19 cellular contexts compared by ENCODE assay signal in the genomic region with DNA sequence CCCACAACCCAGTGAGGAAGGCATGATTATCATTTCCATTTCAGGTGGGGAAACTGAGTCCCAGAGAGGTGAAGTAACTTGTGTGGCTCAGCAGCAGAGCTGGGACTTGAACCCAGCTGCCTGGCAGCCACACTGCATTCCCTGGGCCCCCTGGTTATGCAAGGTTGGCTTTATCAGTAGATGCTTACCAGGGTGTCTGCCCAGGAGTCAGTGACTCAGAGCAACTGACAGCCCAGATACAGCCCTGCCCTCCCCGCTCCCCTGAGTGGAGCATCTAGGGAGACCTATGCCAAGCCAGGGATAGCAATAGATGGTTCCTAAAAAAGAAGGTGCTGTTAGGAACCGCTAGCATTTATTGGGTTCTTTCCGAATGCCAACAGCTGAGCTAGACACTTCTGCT. TPM values are rescaled to one million over a fixed set of nuclear protein-coding genes. Genes with fewer than 3 reads are reported as not detected.
DNase-seq lines count a peak whose midpoint lies in the region; ATAC-seq, FAIRE-seq and TF ChIP-seq lines count a peak whose summit lies in the region.
"Had no signal": no experiment of that assay in that cellular context is flagged by ENCODE, and none has a peak within 500 bp of the region (broad histone marks: within the 10 kb centered on the region; RNA-seq: fewer than 3 reads in every experiment).

No MANE protein-coding gene starts in this region.

- no peak for TF ChIP-seq POLR2A in K562 (conservative IDR thresholded peaks at IDR 0.05)

- WGBS in K562 (ENCODE audit: insufficient coverage, low coverage, missing lambda C conversion rate), result 0% methylated on average over 2 of the region's 3 CpGs

- H3K36me3 ChIP-seq in K562 (ENCODE audit: control insufficient read depth, insufficient read depth, low read length), result no peaks in the 10 kb centered on the region
- H3K36me3 ChIP-seq: BLaER1 treated with 17β-estradiol and CSF1 and Interleukin-3, amounts not matched to agents 10 nM and 100 nM; HAP-1 had no signal

- intact Hi-C loops in left cardiac atrium (cut with DNase I), result no loop called here
- intact Hi-C loops in left ventricle myocardium superior (cut with micrococcal nuclease), result no loop called here
- intact Hi-C loops in K562 (cut with micrococcal nuclease), result no loop called here

- no peaks in the 10 kb centered on the region for H3K79me2 ChIP-seq in K562 (ENCODE audit: control insufficient read depth, insufficient read depth, low read length)

- ATAC-seq in left cardiac atrium (peak; percentile 19 to 71), left ventricle myocardium superior (no peak), K562 (no peak), HG02870 (IDR thresholded peaks at IDR 0.05; ENCODE audit: unreplicated experiment) (no peak)

- TF ChIP-seq RAD21 in K562 (CRISPR knock-in tag; conservative IDR thresholded peaks at IDR 0.05 in 1 of 2, IDR thresholded peaks at IDR 0.05 in 1 of 2), result no peak

- H3K9me1 ChIP-seq in K562 (ENCODE audit: control insufficient read depth, insufficient read depth, low read length), result no peaks in the 10 kb centered on the region

- no peak overlapping the region for H3K4me2 ChIP-seq in K562 (ENCODE audit: insufficient read depth, low read length)
- H3K4me2 ChIP-seq: BLaER1 treated with 17β-estradiol and CSF1 and Interleukin-3, amounts not matched to agents 10 nM and 100 nM had no signal

- no peak for FAIRE-seq in K562 (lab: Jason Lieb, UNC)
- FAIRE-seq: G401.6, GM12891 had no signal

- CTCF ChIA-PET in K562 (lab: Yijun Ruan, JAX; ENCODE audit: low intra/inter-chr PET ratio), result no interaction called here

- peaks cover 6% of the 10 kb centered on the region; the same call in 1 of the 2 replicates for H4K20me1 ChIP-seq in K562 (replicated peaks; ENCODE audit: control insufficient read depth, insufficient read depth, low read length)

- POLR2A ChIA-PET in K562 (lab: Yijun Ruan, JAX), result interaction anchor here (0.7 kb wide), 1 partner anchor 308 kb away, joined by 3 read pairs; no protein-coding TSS in a partner anchor

- peaks cover 13 to 57% of the 10 kb centered on the region in 2 experiments; a peak in 4 of 5 replicates for H3K27me3 ChIP-seq in K562 (ENCODE audit: control insufficient read depth in 2 of 2, insufficient read depth in 2 of 2, low read length in 2 of 2)
- H3K27me3 ChIP-seq: BLaER1 treated with 17β-estradiol and CSF1 and Interleukin-3, amounts not matched to agents 10 nM and 100 nM had no signal

- H3K4me1 ChIP-seq in K562 (replicated peaks in 1 of 2; ENCODE audit: control insufficient read depth in 2 of 2, insufficient read depth in 2 of 2, low read length in 2 of 2), result peaks cover 0 to 15% of the 10 kb centered on the region in 2 experiments; a peak in 3 of 5 replicates
- H3K4me1 ChIP-seq: HAP-1 had no signal

- no peak overlapping the region for H3K4me3 ChIP-seq in K562
- H3K4me3 ChIP-seq: BLaER1 treated with 17β-estradiol and CSF1 and Interleukin-3, amounts not matched to agents 10 nM and 100 nM; HAP-1 had no signal

- H3K9me3 ChIP-seq in K562 (replicated peaks; ENCODE audit: control insufficient read depth, insufficient read depth, low read depth, low read length), result no peaks in the 10 kb centered on the region; the same call in 1 of the 2 replicates
- H3K9me3 ChIP-seq: HAP-1 had no signal

- DNase-seq in left cardiac atrium (no peak), left ventricle myocardium superior (no peak), MV-4-11 (lab: John Stamatoyannopoulos, UW) (peak; percentile 37), K562 (ENCODE audit: extremely low read depth in 1 of 4, low spot score in 3 of 4) (no peak), C1 segment of cervical spinal cord (lab: John Stamatoyannopoulos, UW) (no peak), COLO668 (lab: John Stamatoyannopoulos, UW; ENCODE audit: unreplicated experiment) (no peak), superior temporal gyrus (ENCODE audit: extremely low spot score) (no peak)
- DNase-seq: 8988T; ACHN; CD4-positive, alpha-beta T cell; DMS79; EL; GOT3 had no signal

- no peak for TF ChIP-seq EP300 in K562 (IDR thresholded peaks at IDR 0.05; ENCODE audit: low read length)

- no peak overlapping the region for H3K27ac ChIP-seq in K562 (ENCODE audit: extremely low read depth, low read depth, low read length)
- H3K27ac ChIP-seq: BLaER1 treated with 17β-estradiol and CSF1 and Interleukin-3, amounts not matched to agents 10 nM and 100 nM; HL-60 had no signal

- no peak overlapping the region for H3K9ac ChIP-seq in K562 (ENCODE audit: insufficient read depth in 1 of 2, low read depth in 2 of 2, low read length in 2 of 2)
- H3K9ac ChIP-seq: BLaER1 treated with 17β-estradiol and CSF1 and Interleukin-3, amounts not matched to agents 10 nM and 100 nM had no signal

- in situ Hi-C loops in K562 (cut with MboI), result no loop called here

- H2AFZ ChIP-seq in K562 (ENCODE audit: low read depth, low read length), result no peak overlapping the region

- no TSS peak for BruUV-seq in K562 (replicated peaks; lab: Mats Ljungman, UMichigan)

- no peak for TF ChIP-seq CTCF in K562 (IDR thresholded peaks at IDR 0.05 in 2 of 3, conservative IDR thresholded peaks at IDR 0.05 in 1 of 3; ENCODE audit: insufficient read depth in 2 of 3, low read depth in 1 of 3, low read length in 3 of 3)

RNA-seq across cellular contexts. Expression of a gene that starts 5.9 kb away (rescaled TPM):
- total RNA-seq in left cardiac atrium (under 1 TPM in 1 of 2 donors, not detected in 1; 0.16 TPM), left ventricle myocardium superior (not detected), K562 (2014; rRNA removed) (0.12 and 0.14 TPM in 2 replicates), K562 (2014; rRNA removed; fragmentation: Illumina TruSeq; extraction: Trizol) (0.11 TPM in 1 of 2 replicates, not detected in the other), K562 (2015; rRNA removed; fragmentation: Illumina TruSeq; extraction: Trizol) (0.04 and 0.07 TPM in 2 replicates), K562 (2021) (0.22 and 0.27 TPM in 2 replicates)
- 0.12 and 0.16 TPM in 2 replicates for total RNA-seq in K562 (2011; cell fraction: chromatin; rRNA removed; ENCODE audit: low replicate concordance)
- not detected in 2 replicates for total RNA-seq in K562 (2011; cell fraction: nucleolus; rRNA removed)
- 0.29 TPM in 1 of 2 replicates, not detected in the other for total RNA-seq in K562 (2011; cell fraction: nucleoplasm; rRNA removed)
- polyA plus RNA-seq in K562 (2011; rRNA removed) (0.14 TPM in 2 replicates), K562 (2014; fragmentation: Illumina TruSeq; extraction: Trizol) (0.14 and 0.15 TPM in 2 replicates), K562 (2014; fragmentation: Nextera tagmentation; extraction: Ambion mirVana) (not detected), K562 (2014; rRNA removed) (0.03 and 0.18 TPM in 2 replicates)
- polyA plus RNA-seq in K562 (2011; cell fraction: cytosol; rRNA removed), result 0.24 and 0.34 TPM in 2 replicates
- polyA plus RNA-seq in K562 (2011; cell fraction: nucleus; rRNA removed), result 0.14 TPM in 2 replicates
- polyA plus RNA-seq in K562 (2012), result 0.19 and 0.23 TPM in 2 replicates
- polyA minus RNA-seq in K562 (2011; rRNA and poly(A)+ RNA removed), result not detected in 2 replicates
- polyA minus RNA-seq in K562 (2011; cell fraction: cytosol; rRNA and poly(A)+ RNA removed), result not detected in 2 replicates
- polyA minus RNA-seq in K562 (2011; cell fraction: nucleus; rRNA and poly(A)+ RNA removed), result not detected in 2 replicates
- total RNA-seq: CD4-positive, alpha-beta T cell had no signal

RNA-seq across cellular contexts. Expression of a gene that starts 24.6 kb away (rescaled TPM):
- total RNA-seq in left cardiac atrium (1 to 10 TPM; 1.5 to 1.8 TPM), left ventricle myocardium superior (0.77 TPM), K562 (2014; rRNA removed) (2.0 and 2.1 TPM in 2 replicates), K562 (2014; rRNA removed; fragmentation: Illumina TruSeq; extraction: Trizol) (1.9 and 2.3 TPM in 2 replicates), K562 (2015; rRNA removed; fragmentation: Illumina TruSeq; extraction: Trizol) (2.2 and 2.5 TPM in 2 replicates), K562 (2021) (7.6 and 7.7 TPM in 2 replicates)
- total RNA-seq in K562 (2011; cell fraction: chromatin; rRNA removed; ENCODE audit: low replicate concordance), result 5.1 and 9.1 TPM in 2 replicates
- total RNA-seq in K562 (2011; cell fraction: nucleolus; rRNA removed), result 3.4 and 5.2 TPM in 2 replicates
- 5.9 and 9.6 TPM in 2 replicates for total RNA-seq in K562 (2011; cell fraction: nucleoplasm; rRNA removed)
- polyA plus RNA-seq in K562 (2011; rRNA removed) (4.7 and 7.0 TPM in 2 replicates), K562 (2014; fragmentation: Illumina TruSeq; extraction: Trizol) (6.8 and 7.6 TPM in 2 replicates), K562 (2014; fragmentation: Nextera tagmentation; extraction: Ambion mirVana) (1 to 10 TPM; 1.1 TPM), K562 (2014; rRNA removed) (5.3 and 5.4 TPM in 2 replicates)
- polyA plus RNA-seq in K562 (2011; cell fraction: cytosol; rRNA removed), result 4.2 and 5.6 TPM in 2 replicates
- 19.3 and 20.2 TPM in 2 replicates for polyA plus RNA-seq in K562 (2011; cell fraction: nucleus; rRNA removed)
- polyA plus RNA-seq in K562 (2012), result 6.7 and 8.5 TPM in 2 replicates
- 1.2 and 1.3 TPM in 2 replicates for polyA minus RNA-seq in K562 (2011; rRNA and poly(A)+ RNA removed)
- polyA minus RNA-seq in K562 (2011; cell fraction: cytosol; rRNA and poly(A)+ RNA removed), result 0.67 and 1.8 TPM in 2 replicates
- 1.5 and 1.9 TPM in 2 replicates for polyA minus RNA-seq in K562 (2011; cell fraction: nucleus; rRNA and poly(A)+ RNA removed)

RNA-seq across cellular contexts. Expression of a gene that starts 48.8 kb away (rescaled TPM):
- total RNA-seq in left cardiac atrium (100 to 1,000 TPM; 225 to 267 TPM), left ventricle myocardium superior (448 TPM), K562 (2014; rRNA removed) (143 and 161 TPM in 2 replicates), K562 (2014; rRNA removed; fragmentation: Illumina TruSeq; extraction: Trizol) (29.8 and 54.2 TPM in 2 replicates), K562 (2015; rRNA removed; fragmentation: Illumina TruSeq; extraction: Trizol) (129 and 131 TPM in 2 replicates), K562 (2021) (130 and 142 TPM in 2 replicates)
- total RNA-seq in K562 (2011; cell fraction: chromatin; rRNA removed; ENCODE audit: low replicate concordance), result 39.2 and 48.5 TPM in 2 replicates
- 47.0 and 50.3 TPM in 2 replicates for total RNA-seq in K562 (2011; cell fraction: nucleolus; rRNA removed)
- total RNA-seq in K562 (2011; cell fraction: nucleoplasm; rRNA removed), result 47.5 and 61.6 TPM in 2 replicates
- polyA plus RNA-seq in K562 (2011; rRNA removed) (96.1 and 130 TPM in 2 replicates), K562 (2014; fragmentation: Illumina TruSeq; extraction: Trizol) (56.3 and 136 TPM in 2 replicates), K562 (2014; fragmentation: Nextera tagmentation; extraction: Ambion mirVana) (10 to 100 TPM; 18.1 to 50.3 TPM), K562 (2014; rRNA removed) (112 and 123 TPM in 2 replicates)
- 169 and 204 TPM in 2 replicates for polyA plus RNA-seq in K562 (2011; cell fraction: cytosol; rRNA removed)
- 70.0 and 71.8 TPM in 2 replicates for polyA plus RNA-seq in K562 (2011; cell fraction: nucleus; rRNA removed)
- polyA plus RNA-seq in K562 (2012), result 188 and 234 TPM in 2 replicates
- polyA minus RNA-seq in K562 (2011; rRNA and poly(A)+ RNA removed), result 45.2 and 56.4 TPM in 2 replicates
- polyA minus RNA-seq in K562 (2011; cell fraction: cytosol; rRNA and poly(A)+ RNA removed), result 66.9 and 70.1 TPM in 2 replicates
- 15.1 and 25.2 TPM in 2 replicates for polyA minus RNA-seq in K562 (2011; cell fraction: nucleus; rRNA and poly(A)+ RNA removed)

RNA-seq across cellular contexts. Expression of a gene that starts 51.4 kb away (rescaled TPM):
- total RNA-seq in left cardiac atrium (1 to 10 TPM; 1.3 to 2.5 TPM), left ventricle myocardium superior (not detected), K562 (2014; rRNA removed) (not detected in 2 replicates), K562 (2014; rRNA removed; fragmentation: Illumina TruSeq; extraction: Trizol) (0.51 and 0.62 TPM in 2 replicates), K562 (2015; rRNA removed; fragmentation: Illumina TruSeq; extraction: Trizol) (0.98 and 1.6 TPM in 2 replicates), K562 (2021) (2.2 and 4.0 TPM in 2 replicates)
- total RNA-seq in K562 (2011; cell fraction: chromatin; rRNA removed; ENCODE audit: low replicate concordance), result not detected in 2 replicates
- not detected in 2 replicates for total RNA-seq in K562 (2011; cell fraction: nucleolus; rRNA removed)
- not detected in 2 replicates for total RNA-seq in K562 (2011; cell fraction: nucleoplasm; rRNA removed)
- polyA plus RNA-seq in K562 (2011; rRNA removed) (0.45 and 0.76 TPM in 2 replicates), K562 (2014; fragmentation: Illumina TruSeq; extraction: Trizol) (not detected in 2 replicates), K562 (2014; fragmentation: Nextera tagmentation; extraction: Ambion mirVana) (1 to 10 TPM in 1 of 2 experiments, under 1 TPM in 1; 0.84 to 2.0 TPM), K562 (2014; rRNA removed) (not detected in 2 replicates)
- 0.70 TPM in 1 of 2 replicates, not detected in the other for polyA plus RNA-seq in K562 (2011; cell fraction: cytosol; rRNA removed)
- polyA plus RNA-seq in K562 (2011; cell fraction: nucleus; rRNA removed), result 2.1 and 2.8 TPM in 2 replicates
- 2.6 and 2.7 TPM in 2 replicates for polyA plus RNA-seq in K562 (2012)
- not detected in 2 replicates for polyA minus RNA-seq in K562 (2011; rRNA and poly(A)+ RNA removed)
- polyA minus RNA-seq in K562 (2011; cell fraction: cytosol; rRNA and poly(A)+ RNA removed), result not detected in 2 replicates
- polyA minus RNA-seq in K562 (2011; cell fraction: nucleus; rRNA and poly(A)+ RNA removed), result not detected in 2 replicates

RNA-seq across cellular contexts. Expression of a gene that starts 55.1 kb away (rescaled TPM):
- 1 to 10 TPM in 1 of 2 donors, under 1 TPM in 1; 0.89 to 4.0 TPM for total RNA-seq in left cardiac atrium
- 0.99 TPM for total RNA-seq in left ventricle myocardium superior
- total RNA-seq in K562 (2011; cell fraction: chromatin; rRNA removed; ENCODE audit: low replicate concordance), result not detected in 2 replicates
- 1.5 TPM in 1 of 2 replicates, not detected in the other for total RNA-seq in K562 (2011; cell fraction: nucleolus; rRNA removed)
- 0.81 TPM in 1 of 2 replicates, not detected in the other for total RNA-seq in K562 (2011; cell fraction: nucleoplasm; rRNA removed)
- not detected in 2 replicates for total RNA-seq in K562 (2014; rRNA removed)
- not detected in 2 replicates for total RNA-seq in K562 (2014; rRNA removed; fragmentation: Illumina TruSeq; extraction: Trizol)
- 0.34 and 0.62 TPM in 2 replicates for total RNA-seq in K562 (2015; rRNA removed; fragmentation: Illumina TruSeq; extraction: Trizol)
- total RNA-seq in K562 (2021), result 0.47 and 0.51 TPM in 2 replicates
- 0.33 and 0.46 TPM in 2 replicates for polyA plus RNA-seq in K562 (2011; rRNA removed)
- polyA plus RNA-seq in K562 (2011; cell fraction: cytosol; rRNA removed), result 0.59 and 1.3 TPM in 2 replicates
- polyA plus RNA-seq in K562 (2011; cell fraction: nucleus; rRNA removed), result 0.39 and 0.64 TPM in 2 replicates
- 1.7 and 1.8 TPM in 2 replicates for polyA plus RNA-seq in K562 (2012)
- 0.30 and 0.57 TPM in 2 replicates for polyA plus RNA-seq in K562 (2014; fragmentation: Illumina TruSeq; extraction: Trizol)
- under 1 TPM; 0.67 to 0.70 TPM for polyA plus RNA-seq in K562 (2014; fragmentation: Nextera tagmentation; extraction: Ambion mirVana)
- 0.44 and 1.5 TPM in 2 replicates for polyA plus RNA-seq in K562 (2014; rRNA removed)
- 0.25 TPM in 1 of 2 replicates, not detected in the other for polyA minus RNA-seq in K562 (2011; rRNA and poly(A)+ RNA removed)
- not detected in 2 replicates for polyA minus RNA-seq in K562 (2011; cell fraction: cytosol; rRNA and poly(A)+ RNA removed)
- polyA minus RNA-seq in K562 (2011; cell fraction: nucleus; rRNA and poly(A)+ RNA removed), result not detected in 2 replicates

Comparison
In these comparisons a context has a peak if more than half of its experiments do, and no peak if none do; other contexts are left out.
1. ATAC-seq: peak in left cardiac atrium (2 of 2); none in left ventricle myocardium superior (single experiment), K562 (single experiment) and HG02870 (single experiment).